In the genomic region with DNA sequence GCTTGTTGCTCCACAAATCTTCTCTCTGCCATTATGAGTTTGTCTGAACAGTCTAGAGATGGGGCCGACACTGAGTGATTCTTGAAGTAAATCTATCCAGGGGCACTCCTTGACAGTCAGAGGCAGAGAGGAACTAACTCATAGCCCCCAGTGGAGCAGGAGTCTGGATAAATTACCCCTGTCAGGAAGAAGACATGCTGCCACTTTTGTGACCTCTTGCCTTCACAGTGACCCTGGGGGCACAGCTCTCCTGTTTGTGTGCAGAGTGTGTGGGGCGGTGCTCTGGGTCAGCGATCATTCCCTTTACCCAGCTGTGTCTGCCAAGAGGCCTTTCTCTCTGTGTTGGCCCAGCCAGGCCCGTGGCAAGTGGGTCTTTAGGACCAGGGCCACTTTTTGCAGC, we compare ENCODE assay signal across 1 cellular context.
TF ChIP-seq lines count a peak whose summit lies in the region.

No MANE protein-coding gene starts in this region.

TF ChIP-seq in HepG2, 621 proteins besides CTCF, POLR2A, EP300 and RAD21 (continued from another document and continues in another):
- TF ChIP-seq, protein P1, sequence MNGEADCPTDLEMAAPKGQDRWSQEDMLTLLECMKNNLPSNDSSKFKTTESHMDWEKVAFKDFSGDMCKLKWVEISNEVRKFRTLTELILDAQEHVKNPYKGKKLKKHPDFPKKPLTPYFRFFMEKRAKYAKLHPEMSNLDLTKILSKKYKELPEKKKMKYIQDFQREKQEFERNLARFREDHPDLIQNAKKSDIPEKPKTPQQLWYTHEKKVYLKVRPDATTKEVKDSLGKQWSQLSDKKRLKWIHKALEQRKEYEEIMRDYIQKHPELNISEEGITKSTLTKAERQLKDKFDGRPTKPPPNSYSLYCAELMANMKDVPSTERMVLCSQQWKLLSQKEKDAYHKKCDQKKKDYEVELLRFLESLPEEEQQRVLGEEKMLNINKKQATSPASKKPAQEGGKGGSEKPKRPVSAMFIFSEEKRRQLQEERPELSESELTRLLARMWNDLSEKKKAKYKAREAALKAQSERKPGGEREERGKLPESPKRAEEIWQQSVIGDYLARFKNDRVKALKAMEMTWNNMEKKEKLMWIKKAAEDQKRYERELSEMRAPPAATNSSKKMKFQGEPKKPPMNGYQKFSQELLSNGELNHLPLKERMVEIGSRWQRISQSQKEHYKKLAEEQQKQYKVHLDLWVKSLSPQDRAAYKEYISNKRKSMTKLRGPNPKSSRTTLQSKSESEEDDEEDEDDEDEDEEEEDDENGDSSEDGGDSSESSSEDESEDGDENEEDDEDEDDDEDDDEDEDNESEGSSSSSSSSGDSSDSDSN (CRISPR knock-in tag; IDR thresholded peaks at IDR 0.05) = no peak
- TF ChIP-seq NFRKB (IDR thresholded peaks at IDR 0.05) = no peak
- TF ChIP-seq, protein P2, sequence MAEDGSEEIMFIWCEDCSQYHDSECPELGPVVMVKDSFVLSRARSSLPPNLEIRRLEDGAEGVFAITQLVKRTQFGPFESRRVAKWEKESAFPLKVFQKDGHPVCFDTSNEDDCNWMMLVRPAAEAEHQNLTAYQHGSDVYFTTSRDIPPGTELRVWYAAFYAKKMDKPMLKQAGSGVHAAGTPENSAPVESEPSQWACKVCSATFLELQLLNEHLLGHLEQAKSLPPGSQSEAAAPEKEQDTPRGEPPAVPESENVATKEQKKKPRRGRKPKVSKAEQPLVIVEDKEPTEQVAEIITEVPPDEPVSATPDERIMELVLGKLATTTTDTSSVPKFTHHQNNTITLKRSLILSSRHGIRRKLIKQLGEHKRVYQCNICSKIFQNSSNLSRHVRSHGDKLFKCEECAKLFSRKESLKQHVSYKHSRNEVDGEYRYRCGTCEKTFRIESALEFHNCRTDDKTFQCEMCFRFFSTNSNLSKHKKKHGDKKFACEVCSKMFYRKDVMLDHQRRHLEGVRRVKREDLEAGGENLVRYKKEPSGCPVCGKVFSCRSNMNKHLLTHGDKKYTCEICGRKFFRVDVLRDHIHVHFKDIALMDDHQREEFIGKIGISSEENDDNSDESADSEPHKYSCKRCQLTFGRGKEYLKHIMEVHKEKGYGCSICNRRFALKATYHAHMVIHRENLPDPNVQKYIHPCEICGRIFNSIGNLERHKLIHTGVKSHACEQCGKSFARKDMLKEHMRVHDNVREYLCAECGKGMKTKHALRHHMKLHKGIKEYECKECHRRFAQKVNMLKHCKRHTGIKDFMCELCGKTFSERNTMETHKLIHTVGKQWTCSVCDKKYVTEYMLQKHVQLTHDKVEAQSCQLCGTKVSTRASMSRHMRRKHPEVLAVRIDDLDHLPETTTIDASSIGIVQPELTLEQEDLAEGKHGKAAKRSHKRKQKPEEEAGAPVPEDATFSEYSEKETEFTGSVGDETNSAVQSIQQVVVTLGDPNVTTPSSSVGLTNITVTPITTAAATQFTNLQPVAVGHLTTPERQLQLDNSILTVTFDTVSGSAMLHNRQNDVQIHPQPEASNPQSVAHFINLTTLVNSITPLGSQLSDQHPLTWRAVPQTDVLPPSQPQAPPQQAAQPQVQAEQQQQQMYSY (CRISPR knock-in tag; IDR thresholded peaks at IDR 0.05) = no peak
- TF ChIP-seq, protein P3, sequence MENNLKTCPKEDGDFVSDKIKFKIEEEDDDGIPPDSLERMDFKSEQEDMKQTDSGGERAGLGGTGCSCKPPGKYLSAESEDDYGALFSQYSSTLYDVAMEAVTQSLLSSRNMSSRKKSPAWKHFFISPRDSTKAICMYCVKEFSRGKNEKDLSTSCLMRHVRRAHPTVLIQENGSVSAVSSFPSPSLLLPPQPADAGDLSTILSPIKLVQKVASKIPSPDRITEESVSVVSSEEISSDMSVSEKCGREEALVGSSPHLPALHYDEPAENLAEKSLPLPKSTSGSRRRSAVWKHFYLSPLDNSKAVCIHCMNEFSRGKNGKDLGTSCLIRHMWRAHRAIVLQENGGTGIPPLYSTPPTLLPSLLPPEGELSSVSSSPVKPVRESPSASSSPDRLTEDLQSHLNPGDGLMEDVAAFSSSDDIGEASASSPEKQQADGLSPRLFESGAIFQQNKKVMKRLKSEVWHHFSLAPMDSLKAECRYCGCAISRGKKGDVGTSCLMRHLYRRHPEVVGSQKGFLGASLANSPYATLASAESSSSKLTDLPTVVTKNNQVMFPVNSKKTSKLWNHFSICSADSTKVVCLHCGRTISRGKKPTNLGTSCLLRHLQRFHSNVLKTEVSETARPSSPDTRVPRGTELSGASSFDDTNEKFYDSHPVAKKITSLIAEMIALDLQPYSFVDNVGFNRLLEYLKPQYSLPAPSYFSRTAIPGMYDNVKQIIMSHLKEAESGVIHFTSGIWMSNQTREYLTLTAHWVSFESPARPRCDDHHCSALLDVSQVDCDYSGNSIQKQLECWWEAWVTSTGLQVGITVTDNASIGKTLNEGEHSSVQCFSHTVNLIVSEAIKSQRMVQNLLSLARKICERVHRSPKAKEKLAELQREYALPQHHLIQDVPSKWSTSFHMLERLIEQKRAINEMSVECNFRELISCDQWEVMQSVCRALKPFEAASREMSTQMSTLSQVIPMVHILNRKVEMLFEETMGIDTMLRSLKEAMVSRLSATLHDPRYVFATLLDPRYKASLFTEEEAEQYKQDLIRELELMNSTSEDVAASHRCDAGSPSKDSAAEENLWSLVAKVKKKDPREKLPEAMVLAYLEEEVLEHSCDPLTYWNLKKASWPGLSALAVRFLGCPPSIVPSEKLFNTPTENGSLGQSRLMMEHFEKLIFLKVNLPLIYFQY (CRISPR knock-in tag; IDR thresholded peaks at IDR 0.05; ENCODE audit: borderline replicate concordance) = 0 out of 2 replicates have a peak, but pooled peaks have one; percentile 42
- peak; percentile 74 for TF ChIP-seq HNF4A (CRISPR knock-in tag; IDR thresholded peaks at IDR 0.05)
- 0 out of 2 replicates have a peak, but pooled peaks have one; percentile 17 for TF ChIP-seq BCL6 (CRISPR knock-in tag; IDR thresholded peaks at IDR 0.05)
- TF ChIP-seq ZNF766 (CRISPR knock-in tag; IDR thresholded peaks at IDR 0.05; ENCODE audit: borderline replicate concordance) = no peak
- 0 out of 2 replicates have a peak, but pooled peaks have one; percentile 28 for TF ChIP-seq KMT2A (CRISPR knock-in tag; IDR thresholded peaks at IDR 0.05)
- TF ChIP-seq, protein P4, sequence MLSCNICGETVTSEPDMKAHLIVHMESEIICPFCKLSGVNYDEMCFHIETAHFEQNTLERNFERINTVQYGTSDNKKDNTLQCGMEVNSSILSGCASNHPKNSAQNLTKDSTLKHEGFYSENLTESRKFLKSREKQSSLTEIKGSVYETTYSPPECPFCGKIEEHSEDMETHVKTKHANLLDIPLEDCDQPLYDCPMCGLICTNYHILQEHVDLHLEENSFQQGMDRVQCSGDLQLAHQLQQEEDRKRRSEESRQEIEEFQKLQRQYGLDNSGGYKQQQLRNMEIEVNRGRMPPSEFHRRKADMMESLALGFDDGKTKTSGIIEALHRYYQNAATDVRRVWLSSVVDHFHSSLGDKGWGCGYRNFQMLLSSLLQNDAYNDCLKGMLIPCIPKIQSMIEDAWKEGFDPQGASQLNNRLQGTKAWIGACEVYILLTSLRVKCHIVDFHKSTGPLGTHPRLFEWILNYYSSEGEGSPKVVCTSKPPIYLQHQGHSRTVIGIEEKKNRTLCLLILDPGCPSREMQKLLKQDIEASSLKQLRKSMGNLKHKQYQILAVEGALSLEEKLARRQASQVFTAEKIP (CRISPR knock-in tag; IDR thresholded peaks at IDR 0.05; ENCODE audit: borderline replicate concordance) = no peak
- TF ChIP-seq, protein P5, sequence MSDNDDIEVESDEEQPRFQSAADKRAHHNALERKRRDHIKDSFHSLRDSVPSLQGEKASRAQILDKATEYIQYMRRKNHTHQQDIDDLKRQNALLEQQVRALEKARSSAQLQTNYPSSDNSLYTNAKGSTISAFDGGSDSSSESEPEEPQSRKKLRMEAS (IDR thresholded peaks at IDR 0.05) = no peak
- peak; percentile 74; the same call in 1 of the 2 replicates for TF ChIP-seq RXRB (CRISPR knock-in tag; IDR thresholded peaks at IDR 0.05; ENCODE audit: borderline replicate concordance)
- TF ChIP-seq, protein P6, sequence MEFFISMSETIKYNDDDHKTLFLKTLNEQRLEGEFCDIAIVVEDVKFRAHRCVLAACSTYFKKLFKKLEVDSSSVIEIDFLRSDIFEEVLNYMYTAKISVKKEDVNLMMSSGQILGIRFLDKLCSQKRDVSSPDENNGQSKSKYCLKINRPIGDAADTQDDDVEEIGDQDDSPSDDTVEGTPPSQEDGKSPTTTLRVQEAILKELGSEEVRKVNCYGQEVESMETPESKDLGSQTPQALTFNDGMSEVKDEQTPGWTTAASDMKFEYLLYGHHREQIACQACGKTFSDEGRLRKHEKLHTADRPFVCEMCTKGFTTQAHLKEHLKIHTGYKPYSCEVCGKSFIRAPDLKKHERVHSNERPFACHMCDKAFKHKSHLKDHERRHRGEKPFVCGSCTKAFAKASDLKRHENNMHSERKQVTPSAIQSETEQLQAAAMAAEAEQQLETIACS (CRISPR knock-in tag; IDR thresholded peaks at IDR 0.05) = no peak
- no peak for TF ChIP-seq ZFP36L2 (CRISPR knock-in tag; IDR thresholded peaks at IDR 0.05)
- TF ChIP-seq, protein P7, sequence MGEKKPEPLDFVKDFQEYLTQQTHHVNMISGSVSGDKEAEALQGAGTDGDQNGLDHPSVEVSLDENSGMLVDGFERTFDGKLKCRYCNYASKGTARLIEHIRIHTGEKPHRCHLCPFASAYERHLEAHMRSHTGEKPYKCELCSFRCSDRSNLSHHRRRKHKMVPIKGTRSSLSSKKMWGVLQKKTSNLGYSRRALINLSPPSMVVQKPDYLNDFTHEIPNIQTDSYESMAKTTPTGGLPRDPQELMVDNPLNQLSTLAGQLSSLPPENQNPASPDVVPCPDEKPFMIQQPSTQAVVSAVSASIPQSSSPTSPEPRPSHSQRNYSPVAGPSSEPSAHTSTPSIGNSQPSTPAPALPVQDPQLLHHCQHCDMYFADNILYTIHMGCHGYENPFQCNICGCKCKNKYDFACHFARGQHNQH (CRISPR knock-in tag; IDR thresholded peaks at IDR 0.05) = peak; percentile 19; the same call in 1 of the 2 replicates
- TF ChIP-seq HOXA9 (CRISPR knock-in tag; IDR thresholded peaks at IDR 0.05; ENCODE audit: borderline replicate concordance) = no peak
- TF ChIP-seq, protein P8, sequence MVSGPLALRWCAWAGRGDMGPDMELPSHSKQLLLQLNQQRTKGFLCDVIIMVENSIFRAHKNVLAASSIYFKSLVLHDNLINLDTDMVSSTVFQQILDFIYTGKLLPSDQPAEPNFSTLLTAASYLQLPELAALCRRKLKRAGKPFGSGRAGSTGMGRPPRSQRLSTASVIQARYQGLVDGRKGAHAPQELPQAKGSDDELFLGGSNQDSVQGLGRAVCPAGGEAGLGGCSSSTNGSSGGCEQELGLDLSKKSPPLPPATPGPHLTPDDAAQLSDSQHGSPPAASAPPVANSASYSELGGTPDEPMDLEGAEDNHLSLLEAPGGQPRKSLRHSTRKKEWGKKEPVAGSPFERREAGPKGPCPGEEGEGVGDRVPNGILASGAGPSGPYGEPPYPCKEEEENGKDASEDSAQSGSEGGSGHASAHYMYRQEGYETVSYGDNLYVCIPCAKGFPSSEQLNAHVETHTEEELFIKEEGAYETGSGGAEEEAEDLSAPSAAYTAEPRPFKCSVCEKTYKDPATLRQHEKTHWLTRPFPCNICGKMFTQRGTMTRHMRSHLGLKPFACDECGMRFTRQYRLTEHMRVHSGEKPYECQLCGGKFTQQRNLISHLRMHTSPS (CRISPR knock-in tag; IDR thresholded peaks at IDR 0.05; ENCODE audit: low read depth) = peak; percentile 73
- peak; percentile 70 for TF ChIP-seq SP5 (CRISPR knock-in tag; IDR thresholded peaks at IDR 0.05; ENCODE audit: borderline replicate concordance, low read depth)
- no peak for TF ChIP-seq CBFB (CRISPR knock-in tag; IDR thresholded peaks at IDR 0.05)
- TF ChIP-seq, protein P9, sequence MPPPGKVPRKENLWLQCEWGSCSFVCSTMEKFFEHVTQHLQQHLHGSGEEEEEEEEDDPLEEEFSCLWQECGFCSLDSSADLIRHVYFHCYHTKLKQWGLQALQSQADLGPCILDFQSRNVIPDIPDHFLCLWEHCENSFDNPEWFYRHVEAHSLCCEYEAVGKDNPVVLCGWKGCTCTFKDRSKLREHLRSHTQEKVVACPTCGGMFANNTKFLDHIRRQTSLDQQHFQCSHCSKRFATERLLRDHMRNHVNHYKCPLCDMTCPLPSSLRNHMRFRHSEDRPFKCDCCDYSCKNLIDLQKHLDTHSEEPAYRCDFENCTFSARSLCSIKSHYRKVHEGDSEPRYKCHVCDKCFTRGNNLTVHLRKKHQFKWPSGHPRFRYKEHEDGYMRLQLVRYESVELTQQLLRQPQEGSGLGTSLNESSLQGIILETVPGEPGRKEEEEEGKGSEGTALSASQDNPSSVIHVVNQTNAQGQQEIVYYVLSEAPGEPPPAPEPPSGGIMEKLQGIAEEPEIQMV (CRISPR knock-in tag; IDR thresholded peaks at IDR 0.05; ENCODE audit: low read depth) = no peak
- TF ChIP-seq IRX3 (CRISPR knock-in tag; IDR thresholded peaks at IDR 0.05; ENCODE audit: borderline replicate concordance, low read depth) = no peak
- no peak for TF ChIP-seq ZNF234 (CRISPR knock-in tag; conservative IDR thresholded peaks at IDR 0.05)
- no peak for TF ChIP-seq CAMTA2 (CRISPR knock-in tag; IDR thresholded peaks at IDR 0.05; ENCODE audit: borderline replicate concordance)
- no peak for TF ChIP-seq SETDB1 (CRISPR knock-in tag; IDR thresholded peaks at IDR 0.05; ENCODE audit: borderline replicate concordance)
- TF ChIP-seq, protein P10, sequence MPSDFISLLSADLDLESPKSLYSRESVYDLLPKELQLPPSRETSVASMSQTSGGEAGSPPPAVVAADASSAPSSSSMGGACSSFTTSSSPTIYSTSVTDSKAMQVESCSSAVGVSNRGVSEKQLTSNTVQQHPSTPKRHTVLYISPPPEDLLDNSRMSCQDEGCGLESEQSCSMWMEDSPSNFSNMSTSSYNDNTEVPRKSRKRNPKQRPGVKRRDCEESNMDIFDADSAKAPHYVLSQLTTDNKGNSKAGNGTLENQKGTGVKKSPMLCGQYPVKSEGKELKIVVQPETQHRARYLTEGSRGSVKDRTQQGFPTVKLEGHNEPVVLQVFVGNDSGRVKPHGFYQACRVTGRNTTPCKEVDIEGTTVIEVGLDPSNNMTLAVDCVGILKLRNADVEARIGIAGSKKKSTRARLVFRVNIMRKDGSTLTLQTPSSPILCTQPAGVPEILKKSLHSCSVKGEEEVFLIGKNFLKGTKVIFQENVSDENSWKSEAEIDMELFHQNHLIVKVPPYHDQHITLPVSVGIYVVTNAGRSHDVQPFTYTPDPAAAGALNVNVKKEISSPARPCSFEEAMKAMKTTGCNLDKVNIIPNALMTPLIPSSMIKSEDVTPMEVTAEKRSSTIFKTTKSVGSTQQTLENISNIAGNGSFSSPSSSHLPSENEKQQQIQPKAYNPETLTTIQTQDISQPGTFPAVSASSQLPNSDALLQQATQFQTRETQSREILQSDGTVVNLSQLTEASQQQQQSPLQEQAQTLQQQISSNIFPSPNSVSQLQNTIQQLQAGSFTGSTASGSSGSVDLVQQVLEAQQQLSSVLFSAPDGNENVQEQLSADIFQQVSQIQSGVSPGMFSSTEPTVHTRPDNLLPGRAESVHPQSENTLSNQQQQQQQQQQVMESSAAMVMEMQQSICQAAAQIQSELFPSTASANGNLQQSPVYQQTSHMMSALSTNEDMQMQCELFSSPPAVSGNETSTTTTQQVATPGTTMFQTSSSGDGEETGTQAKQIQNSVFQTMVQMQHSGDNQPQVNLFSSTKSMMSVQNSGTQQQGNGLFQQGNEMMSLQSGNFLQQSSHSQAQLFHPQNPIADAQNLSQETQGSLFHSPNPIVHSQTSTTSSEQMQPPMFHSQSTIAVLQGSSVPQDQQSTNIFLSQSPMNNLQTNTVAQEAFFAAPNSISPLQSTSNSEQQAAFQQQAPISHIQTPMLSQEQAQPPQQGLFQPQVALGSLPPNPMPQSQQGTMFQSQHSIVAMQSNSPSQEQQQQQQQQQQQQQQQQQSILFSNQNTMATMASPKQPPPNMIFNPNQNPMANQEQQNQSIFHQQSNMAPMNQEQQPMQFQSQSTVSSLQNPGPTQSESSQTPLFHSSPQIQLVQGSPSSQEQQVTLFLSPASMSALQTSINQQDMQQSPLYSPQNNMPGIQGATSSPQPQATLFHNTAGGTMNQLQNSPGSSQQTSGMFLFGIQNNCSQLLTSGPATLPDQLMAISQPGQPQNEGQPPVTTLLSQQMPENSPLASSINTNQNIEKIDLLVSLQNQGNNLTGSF (CRISPR knock-in tag; IDR thresholded peaks at IDR 0.05) = no peak
- peak; percentile 31; the same call in 1 of the 2 replicates for TF ChIP-seq NR2C2 (CRISPR knock-in tag; IDR thresholded peaks at IDR 0.05; ENCODE audit: borderline replicate concordance)
- TF ChIP-seq ZMYM3 (CRISPR knock-in tag; IDR thresholded peaks at IDR 0.05) = no peak
- TF ChIP-seq ZNF792 (CRISPR knock-in tag; IDR thresholded peaks at IDR 0.05) = 0 out of 2 replicates have a peak, but pooled peaks have one; percentile 29
- TF ChIP-seq ZNF143 (CRISPR knock-in tag; IDR thresholded peaks at IDR 0.05) = no peak
